Comparison of ENCODE assay signal across 8 cellular contexts in genomic region chr2:70142590-70143313, GRCh38. TPM values are rescaled to one million over a fixed set of nuclear protein-coding genes. Genes with fewer than 3 reads are reported as not detected.
A peak's percentile ranks its signal among the peaks of the same experiment; 100 is the strongest.
DNase-seq lines count a peak whose midpoint lies in the region; ATAC-seq, FAIRE-seq and TF ChIP-seq lines count a peak whose summit lies in the region.

No MANE protein-coding gene starts in this region.

- peak overlapping the region; percentile 0 for H4K91ac ChIP-seq in H1 (replicated peaks; ENCODE audit: insufficient read length, low read length)

- WGBS in H1 (ENCODE audit: extremely low coverage in 1 of 2, insufficient coverage in 1 of 2, insufficient read length in 1 of 2, insufficient replicate concordance in 2 of 2, low coverage in 1 of 2, low lambda C conversion rate in 2 of 2, missing lambda C conversion rate in 1 of 2), 2 experiments = 2% methylated on average over 35 of the region's 50 CpGs; no CpG with 5 or more reads in 1 of the 2 experiments

- H3K27me3 ChIP-seq in H1 (replicated peaks in 1 of 4; ENCODE audit: control insufficient read depth in 3 of 4, extremely low read depth in 1 of 4, insufficient read depth in 3 of 4, low read length in 3 of 4) = no peaks in the 10 kb centered on the region

- no peaks in the 10 kb centered on the region for H3K79me2 ChIP-seq in H1 (ENCODE audit: control insufficient read depth in 1 of 2, insufficient read depth in 2 of 2, low read length in 2 of 2)

- TF ChIP-seq CTCF in H1 (IDR thresholded peaks at IDR 0.05; ENCODE audit: control extremely low read depth in 1 of 3, insufficient read depth in 1 of 3, low read depth in 1 of 3, low read length in 3 of 3) = peak; percentile 93 to 96 (median 94)

- no peaks in the 10 kb centered on the region for H3K36me3 ChIP-seq in H1 (ENCODE audit: control insufficient read depth in 2 of 4, insufficient read depth in 4 of 4, low read length in 3 of 4)

- no peak overlapping the region for H3K23ac ChIP-seq in H1 (ENCODE audit: insufficient read length)

- H3K4me1 ChIP-seq in H1 (replicated peaks in 1 of 4; ENCODE audit: control insufficient read depth in 3 of 4, insufficient read depth in 4 of 4, low read length in 3 of 4) = peaks cover 19 to 26% (median 20%) of the 10 kb centered on the region in 4 experiments

- H3K56ac ChIP-seq in H1 (replicated peaks; ENCODE audit: insufficient read length, low read depth, low read length) = peak overlapping the region; percentile 11

- peak overlapping the region; percentile 11; the same call in 1 of the 2 replicates for H2BK12ac ChIP-seq in H1 (ENCODE audit: low read depth, low read length)

- peak overlapping the region; percentile 86; the same call in 1 of the 2 replicates for H4K8ac ChIP-seq in H1 (ENCODE audit: extremely low read depth, insufficient read depth, low read length)

- no peak overlapping the region for H3K14ac ChIP-seq in H1 (ENCODE audit: insufficient read length)

- H2BK15ac ChIP-seq in H1 (ENCODE audit: low read length) = no peak overlapping the region

- peak overlapping the region in 3 of 4 experiments; percentile 0 to 68 (median 46); a peak in 6 of 7 replicates for H3K9ac ChIP-seq in H1 (replicated peaks in 1 of 4; ENCODE audit: extremely low read depth in 1 of 4, low read depth in 3 of 4, low read length in 3 of 4)

- no peaks in the 10 kb centered on the region for H3K9me3 ChIP-seq in H1 (ENCODE audit: insufficient read depth in 2 of 2, low read depth in 1 of 2, low read length in 1 of 2)

- H3K4me3 ChIP-seq in H1 (ENCODE audit: extremely low read depth in 1 of 4, insufficient read depth in 2 of 4, low read depth in 3 of 4, low read length in 4 of 4) = peak overlapping the region in 2 of 4 experiments; percentile 4 to 64; a peak in 5 of 8 replicates

- no peaks in the 10 kb centered on the region for H4K20me1 ChIP-seq in H1 (replicated peaks in 1 of 2; ENCODE audit: control insufficient read depth in 1 of 2, insufficient read depth in 2 of 2, low read length in 2 of 2)

- POLR2A ChIA-PET in H1 (lab: Charles Lee; ENCODE audit: partially characterized antibody) = interaction anchor here (0.7 to 51.3 kb wide), 13 partner anchors 9 to 229 kb away, joined by 3 to 1553 read pairs (median 7); partner anchors contain the start of genes C2orf42, MXD1, PCBP1 and PCYOX1

- H3K18ac ChIP-seq in H1 (ENCODE audit: extremely low read depth, low read length) = no peak overlapping the region; the same call in 1 of the 2 replicates

- TF ChIP-seq RAD21 in H1 (IDR thresholded peaks at IDR 0.05 in 1 of 2, conservative IDR thresholded peaks at IDR 0.05 in 1 of 2; ENCODE audit: low read depth in 2 of 2, low read length in 2 of 2) = peak; percentile 95 to 99

- CTCF ChIA-PET in H1 (lab: Charles Lee; ENCODE audit: partially characterized antibody) = interaction anchor here (0.5 to 6.2 kb wide), 13 partner anchors 13 to 229 kb away, joined by 3 to 42 read pairs (median 4); no protein-coding TSS in a partner anchor

- DNase-seq in D341Med (ENCODE audit: low spot score) = peak; percentile 98
- peak; percentile 98 for DNase-seq in HTR-8/SVneo (ENCODE audit: insufficient read length, low spot score)
- peak; percentile 99 for DNase-seq in NOMO-1 (lab: John Stamatoyannopoulos, UW; ENCODE audit: unreplicated experiment in 2 of 2)
- peak; percentile 97 to 100 (median 99) for DNase-seq in activated CD8-positive, alpha-beta memory T cell treated with anti-CD3 and anti-CD28 coated beads for 48 hours (ENCODE audit: low read depth in 2 of 3, low spot score in 2 of 3)
- DNase-seq in H1 (ENCODE audit: low read depth in 1 of 2, low spot score in 2 of 2) = peak; percentile 99
- peak; percentile 100 for DNase-seq in mesenteric fat pad (ENCODE audit: low spot score)
- peak; percentile 98 for DNase-seq in stimulated activated CD8-positive, alpha-beta memory T cell treated with anti-CD3 and anti-CD28 coated beads, Interleukin-15, amount 100 ng/mL, for 1 hour (ENCODE audit: low read depth)

- peak overlapping the region; percentile 3 to 34 for H3K4me2 ChIP-seq in H1 (ENCODE audit: insufficient read depth in 1 of 2, low read depth in 2 of 2, low read length in 2 of 2)

- FAIRE-seq in HTR-8/SVneo (lab: Jason Lieb, UNC) = peak; percentile 96
- FAIRE-seq in H1 (lab: Jason Lieb, UNC) = no peak

- no peak overlapping the region for H2BK120ac ChIP-seq in H1 (replicated peaks; ENCODE audit: low read depth, low read length)

- peak; percentile 69 for ATAC-seq in GM21381 (IDR thresholded peaks at IDR 0.05; ENCODE audit: unreplicated experiment)

- peak overlapping the region; percentile 3; the same call in 1 of the 2 replicates for H2BK5ac ChIP-seq in H1 (ENCODE audit: low read depth, low read length)

- H3K23me2 ChIP-seq in H1 (ENCODE audit: low read depth, low read length) = peaks cover 8% of the 10 kb centered on the region

- peak in 1 of 2 experiments; percentile 42; a peak in 1 of 3 replicates for TF ChIP-seq POLR2A in H1 (IDR thresholded peaks at IDR 0.05; ENCODE audit: control extremely low read depth in 1 of 2, low read depth in 2 of 2, low read length in 2 of 2)

- H3K79me1 ChIP-seq in H1 (ENCODE audit: low read depth, low read length) = no peaks in the 10 kb centered on the region

- no peak overlapping the region for H2AFZ ChIP-seq in H1 (ENCODE audit: low read length)

- H3K4ac ChIP-seq in H1 (replicated peaks; ENCODE audit: insufficient read length, low read depth, low read length) = peak overlapping the region; percentile 41

- peak overlapping the region; percentile 70; the same call in 1 of the 2 replicates for H3K27ac ChIP-seq in H1 (ENCODE audit: low read depth, low read length)

- peak overlapping the region; percentile 34 for H2AK5ac ChIP-seq in H1 (ENCODE audit: low read depth, low read length)

- H2BK20ac ChIP-seq in H1 (ENCODE audit: low read length) = no peak overlapping the region

- H4K5ac ChIP-seq in H1 (ENCODE audit: insufficient read length, low read depth, low read length) = peak overlapping the region; percentile 34

- peak; percentile 12 to 96 for TF ChIP-seq EP300 in H1 (IDR thresholded peaks at IDR 0.05; ENCODE audit: borderline replicate concordance in 1 of 2, low read depth in 2 of 2, low read length in 2 of 2)

TF ChIP-seq in H1, 55 proteins besides CTCF, POLR2A, EP300 and RAD21 (continues in another document):
- TF ChIP-seq SIRT6 (IDR thresholded peaks at IDR 0.05; ENCODE audit: low read length) (no peak), PHF8 (conservative IDR thresholded peaks at IDR 0.05; ENCODE audit: low read depth, low read length) (no peak; the same call in 1 of the 2 replicates), CHD1 (IDR thresholded peaks at IDR 0.05; ENCODE audit: low read depth, low read length) (no peak), FOSL1 (IDR thresholded peaks at IDR 0.05; ENCODE audit: insufficient read depth, low read depth, low read length) (no peak), SUZ12 (IDR thresholded peaks at IDR 0.05; ENCODE audit: low read length) (no peak), GABPA (IDR thresholded peaks at IDR 0.05; ENCODE audit: borderline replicate concordance, insufficient read depth, low read length) (peak; percentile 45; the same call in 1 of the 2 replicates), POLR2AphosphoS5 (IDR thresholded peaks at IDR 0.05; ENCODE audit: low read depth, low read length) (0 out of 2 replicates have a peak, but pooled peaks have one; percentile 3), MAX (IDR thresholded peaks at IDR 0.05) (peak; percentile 78), TEAD4 (IDR thresholded peaks at IDR 0.05; ENCODE audit: low read depth, low read length) (no peak), POU5F1 (IDR thresholded peaks at IDR 0.05; ENCODE audit: low read depth, low read length) (no peak), BCL11A (IDR thresholded peaks at IDR 0.05; ENCODE audit: low read depth in 2 of 2, low read length in 2 of 2) (no peak), JUN (IDR thresholded peaks at IDR 0.05; ENCODE audit: low read depth, low read length) (peak; percentile 72), RNF2 (IDR thresholded peaks at IDR 0.05; ENCODE audit: borderline replicate concordance, low read depth, low read length, missing control alignments, poor library complexity, severe bottlenecking) (no peak), NRF1 (IDR thresholded peaks at IDR 0.05; ENCODE audit: low read depth, low read length) (peak; percentile 86)
- TF ChIP-seq, protein P1, sequence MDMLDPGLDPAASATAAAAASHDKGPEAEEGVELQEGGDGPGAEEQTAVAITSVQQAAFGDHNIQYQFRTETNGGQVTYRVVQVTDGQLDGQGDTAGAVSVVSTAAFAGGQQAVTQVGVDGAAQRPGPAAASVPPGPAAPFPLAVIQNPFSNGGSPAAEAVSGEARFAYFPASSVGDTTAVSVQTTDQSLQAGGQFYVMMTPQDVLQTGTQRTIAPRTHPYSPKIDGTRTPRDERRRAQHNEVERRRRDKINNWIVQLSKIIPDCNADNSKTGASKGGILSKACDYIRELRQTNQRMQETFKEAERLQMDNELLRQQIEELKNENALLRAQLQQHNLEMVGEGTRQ (IDR thresholded peaks at IDR 0.05; ENCODE audit: low read length) = peak; percentile 58; the same call in 1 of the 2 replicates

RNA-seq across cellular contexts. Expression of gene C2orf42, which starts 48.1 kb away (rescaled TPM):
- 9.4 and 10.7 TPM in 2 replicates for total RNA-seq in H1 (2021; fragmentation: NEBNext Ultra II Directional; extraction: Animal tissue kit (Norgen Biotek cat#: 25700))
- 3.9 and 4.7 TPM in 2 replicates for polyA plus RNA-seq in H1 (2011; rRNA removed)
- polyA plus RNA-seq in H1 (2011; cell fraction: cytosol; rRNA removed) = 5.9 TPM
- 11.2 TPM for polyA plus RNA-seq in H1 (2011; cell fraction: nucleus; rRNA removed)
- polyA plus RNA-seq in H1 (2012, experiment 1 of 2) = 5.9 to 7.6 TPM (median 6.9 TPM) in 4 replicates
- polyA plus RNA-seq in H1 (2012, experiment 2 of 2) = 2.3 TPM
- polyA plus RNA-seq in H1 (2013, experiment 1 of 2) = 4.9 TPM
- polyA plus RNA-seq in H1 (2013, experiment 2 of 2) = 4.5 TPM
- 21.7 and 27.5 TPM in 2 replicates for polyA minus RNA-seq in H1 (2011; rRNA and poly(A)+ RNA removed)
- polyA minus RNA-seq in H1 (2011; cell fraction: cytosol; rRNA and poly(A)+ RNA removed) = 11.7 TPM
- polyA minus RNA-seq in H1 (2011; cell fraction: nucleus; rRNA and poly(A)+ RNA removed) = 21.0 TPM
- 10.9 TPM for total RNA-seq in mesenteric fat pad

RNA-seq across cellular contexts. Expression of gene PCBP1, which starts 55.5 kb away (rescaled TPM):
- total RNA-seq in H1 (2021; fragmentation: NEBNext Ultra II Directional; extraction: Animal tissue kit (Norgen Biotek cat#: 25700)) = 493 and 511 TPM in 2 replicates
- polyA plus RNA-seq in H1 (2011; rRNA removed) = 279 and 316 TPM in 2 replicates
- 181 TPM for polyA plus RNA-seq in H1 (2011; cell fraction: cytosol; rRNA removed)
- polyA plus RNA-seq in H1 (2011; cell fraction: nucleus; rRNA removed) = 208 TPM
- 451 to 481 TPM (median 460 TPM) in 4 replicates for polyA plus RNA-seq in H1 (2012, experiment 1 of 2)
- 526 TPM for polyA plus RNA-seq in H1 (2012, experiment 2 of 2)
- polyA plus RNA-seq in H1 (2013, experiment 1 of 2) = 268 TPM
- 272 TPM for polyA plus RNA-seq in H1 (2013, experiment 2 of 2)
- polyA minus RNA-seq in H1 (2011; rRNA and poly(A)+ RNA removed) = 108 and 124 TPM in 2 replicates
- polyA minus RNA-seq in H1 (2011; cell fraction: cytosol; rRNA and poly(A)+ RNA removed) = 164 TPM
- polyA minus RNA-seq in H1 (2011; cell fraction: nucleus; rRNA and poly(A)+ RNA removed) = 102 TPM
- total RNA-seq in mesenteric fat pad = 399 TPM
